Comparison of ENCODE assay signal across 8 cellular contexts in the genomic region with DNA sequence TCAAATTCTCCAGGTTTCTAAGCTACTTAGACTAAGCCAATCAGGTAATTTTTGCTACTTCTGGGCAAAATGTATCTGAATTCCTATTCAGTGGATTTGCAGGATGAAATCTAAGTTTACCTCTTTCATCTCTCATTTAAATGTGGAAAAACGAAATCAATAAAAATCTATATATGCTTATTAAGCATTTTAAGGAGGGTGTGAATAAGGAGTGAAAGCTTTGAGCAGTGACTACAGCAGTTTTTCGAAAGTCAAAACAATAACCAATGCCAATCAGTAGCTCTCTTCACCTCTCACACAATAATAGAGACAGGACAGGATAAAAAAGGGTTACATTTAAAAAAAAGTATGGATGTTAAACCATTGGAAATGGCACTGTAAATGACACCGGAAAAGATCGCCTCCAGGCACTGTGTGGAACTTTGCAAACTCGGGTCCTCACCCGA. TPM values are rescaled to one million over a fixed set of nuclear protein-coding genes. Genes with fewer than 3 reads are reported as not detected.
DNase-seq lines count a peak whose midpoint lies in the region; ATAC-seq and TF ChIP-seq lines count a peak whose summit lies in the region.

No MANE protein-coding gene starts in this region.

- no peaks in the 10 kb centered on the region for H3K9me3 Mint-ChIP-seq in activated naive CD8-positive, alpha-beta T cell (ENCODE audit: low read depth)

- intact Hi-C loops in lower lobe of right lung (cut with DNase I): no loop called here

- peak overlapping the region; percentile 92 for H3K4me3 Mint-ChIP-seq in activated naive CD8-positive, alpha-beta T cell

- H3K27me3 ChIP-seq in lower lobe of right lung (ENCODE audit: low read depth): no peaks in the 10 kb centered on the region

- H3K4me3 ChIP-seq in lower lobe of right lung: peak overlapping the region; percentile 86

- ATAC-seq in GM18517 (IDR thresholded peaks at IDR 0.05; ENCODE audit: unreplicated experiment) (peak; percentile 26), HG02884 (IDR thresholded peaks at IDR 0.05; ENCODE audit: unreplicated experiment) (peak; percentile 7), lower lobe of right lung (no peak)

- H3K36me3 ChIP-seq in lower lobe of right lung: no peaks in the 10 kb centered on the region

- H3K9me3 ChIP-seq in lower lobe of right lung: no peaks in the 10 kb centered on the region

- peak overlapping the region; percentile 89 for H3K27ac ChIP-seq in lower lobe of right lung

- H3K4me1 ChIP-seq in lower lobe of right lung: peaks cover 13% of the 10 kb centered on the region

- H3K27ac Mint-ChIP-seq in activated naive CD8-positive, alpha-beta T cell: peak overlapping the region; percentile 92

- no peaks in the 10 kb centered on the region for H3K36me3 Mint-ChIP-seq in activated naive CD8-positive, alpha-beta T cell

- no peaks in the 10 kb centered on the region for H3K27me3 Mint-ChIP-seq in activated naive CD8-positive, alpha-beta T cell

- DNase-seq in lower lobe of right lung (no peak), H4 (ENCODE audit: low spot score) (no peak), cerebellar nuclear complex (lab: John Stamatoyannopoulos, UW) (no peak), NAMALWA (ENCODE audit: low spot score) (no peak)
- no peak for DNase-seq in stimulated activated CD4-positive, alpha-beta T cell treated with anti-CD3 and anti-CD28 coated beads, Interleukin-1b, Interleukin-23, amount 100 ng/mL, for 48 hours

- TF ChIP-seq CTCF in lower lobe of right lung (IDR thresholded peaks at IDR 0.05): no peak

- peaks cover 24% of the 10 kb centered on the region for H3K4me1 Mint-ChIP-seq in activated naive CD8-positive, alpha-beta T cell (ENCODE audit: low read depth)

RNA-seq across cellular contexts. Expression of a gene that starts 0.5 kb away (rescaled TPM):
- total RNA-seq in lower lobe of right lung: 13.8 TPM
- 3.8 and 8.5 TPM in 2 replicates for total RNA-seq in H4 (2014; rRNA removed; shearing (Covaris generic))

Comparison
In these comparisons a context has a peak if more than half of its experiments do, and no peak if none do; other contexts are left out.
1. ATAC-seq: peak in GM18517 (single experiment) and HG02884 (single experiment); none in lower lobe of right lung (0 of 2).